16 cellular contexts compared by ENCODE assay signal in genomic region chr16:24318670-24319069, GRCh38.
"Had no signal": no experiment of that assay in that cellular context is flagged by ENCODE, and none has a peak within 500 bp of the region (broad histone marks: within the 10 kb centered on the region; RNA-seq: fewer than 3 reads in every experiment).

No MANE protein-coding gene starts in this region.

- H3K4me1 ChIP-seq: prostate gland, tibial artery had no signal

- ATAC-seq: esophagus mucosa, right cardiac atrium had no signal

- H3K9me3 ChIP-seq: prostate gland, tibial artery had no signal

- FAIRE-seq: colon, small intestine, TTC549, urothelium cell line had no signal

- DNase-seq: activated CD4-positive, alpha-beta T cell treated with anti-CD3 and anti-CD28 coated beads, Interleukin-2, amount 50 U/mL, for 1 hour; activated CD8-positive, alpha-beta memory T cell treated with anti-CD3 and anti-CD28 coated beads for 24 hours; activated gamma-delta T cell treated with Interleukin-2 at 50 U/mL for 16 hours; amniotic stem cell; kidney glomerular epithelial cell; occipital lobe; right cardiac atrium; small intestine; stimulated activated CD4-positive, alpha-beta T cell treated with anti-CD3 and anti-CD28 coated beads, Interleukin-4, amount 100 ng/mL, for 24 hours; stimulated activated naive CD4-positive, alpha-beta T cell; tibial artery had no signal

- H3K4me3 ChIP-seq: prostate gland, tibial artery had no signal

- H3K27ac ChIP-seq: prostate gland, tibial artery had no signal

- H3K36me3 ChIP-seq: prostate gland, tibial artery had no signal
